In the genomic region with DNA sequence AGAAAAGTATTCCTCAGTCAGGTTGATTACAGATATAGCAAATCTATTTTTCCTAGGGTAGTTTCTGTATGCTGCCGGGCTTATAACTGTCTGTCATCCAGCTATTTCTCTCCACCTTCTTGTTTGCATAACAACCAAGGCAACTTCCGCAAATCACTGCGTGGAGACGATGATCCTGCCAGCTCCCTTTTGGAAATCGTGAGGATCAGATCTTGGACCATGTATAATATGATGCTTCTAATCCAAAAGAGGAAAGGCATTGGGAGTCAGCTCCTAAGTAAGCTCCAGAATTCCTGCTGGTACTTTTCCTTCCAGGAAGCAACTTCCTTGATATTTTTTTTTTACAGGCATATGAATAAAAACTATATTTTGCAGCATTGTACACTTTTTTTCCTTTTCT, we compare ENCODE assay signal across 1 cellular context.
TF ChIP-seq lines count a peak whose summit lies in the region.

No MANE protein-coding gene starts in this region.

TF ChIP-seq in neural cell, 6 proteins besides CTCF, POLR2A, EP300 and RAD21:
- TF ChIP-seq REST (IDR thresholded peaks at IDR 0.05; ENCODE audit: borderline replicate concordance) (peak; percentile 54), TAF1 (IDR thresholded peaks at IDR 0.05; ENCODE audit: low read depth) (no peak)
